Comparison of ENCODE assay signal across 16 cellular contexts in genomic region chr4:17544831-17545234, GRCh38. TPM values are rescaled to one million over a fixed set of nuclear protein-coding genes. Genes with fewer than 3 reads are reported as not detected.
DNase-seq lines count a peak whose midpoint lies in the region; ATAC-seq and TF ChIP-seq lines count a peak whose summit lies in the region.
"Had no signal": no experiment of that assay in that cellular context is flagged by ENCODE, and none has a peak within 500 bp of the region (broad histone marks: within the 10 kb centered on the region; RNA-seq: fewer than 3 reads in every experiment).

No MANE protein-coding gene starts in this region.

- peak; percentile 44 for DNase-seq in Calu3
- peak; percentile 88 for DNase-seq in NCI-H2029 (lab: John Stamatoyannopoulos, UW)
- DNase-seq in lung microvascular endothelial cell (ENCODE audit: low read depth in 2 of 2) = peak; percentile 60 to 85
- DNase-seq in stimulated activated CD4-positive, alpha-beta T cell treated with anti-CD3 and anti-CD28 coated beads, Interleukin-2, amount 100 ng/mL, for 24 hours = no peak
- no peak for DNase-seq in nephron progenitor cell
- DNase-seq in effector CD8-positive, alpha-beta T cell (lab: John Stamatoyannopoulos, UW) = no peak
- DNase-seq: activated gamma-delta T cell, DMS 273 treated with DMSO at 0.1 percent for 48 hours, MM.1S, SIG-M5, spleen, WERI-Rb-1 had no signal

- peak overlapping the region; percentile 83 for H3K27ac ChIP-seq in angular gyrus (ENCODE audit: low read depth, low read length)
- H3K27ac ChIP-seq: parathyroid adenoma, spleen, WERI-Rb-1 had no signal

- H3K36me3 Mint-ChIP-seq in Calu3 (ENCODE audit: insufficient read depth, unreplicated experiment) (peaks cover 11% of the 10 kb centered on the region), nephron progenitor cell (ENCODE audit: low read depth) (no peaks in the 10 kb centered on the region)

- H3K27me3 Mint-ChIP-seq in Calu3 (ENCODE audit: unreplicated experiment) (no peaks in the 10 kb centered on the region), nephron progenitor cell (ENCODE audit: low read depth, poor library complexity) (peaks cover 24% of the 10 kb centered on the region)

- H3K9me3 Mint-ChIP-seq in Calu3 (ENCODE audit: low read depth, unreplicated experiment) (no peaks in the 10 kb centered on the region), nephron progenitor cell (peaks cover 7% of the 10 kb centered on the region)

- no TSS peak for BruUV-seq in Calu3 (replicated peaks; lab: Mats Ljungman, UMichigan)

- TF ChIP-seq CTCF in Calu3 (IDR thresholded peaks at IDR 0.05; ENCODE audit: unreplicated experiment) (no peak), nephron progenitor cell (IDR thresholded peaks at IDR 0.05) (no peak)

- CTCF ChIA-PET in Calu3 (lab: Charles Lee) = interaction anchor here (0.7 kb wide), 1 partner anchor 9 kb away, joined by 4 read pairs; no protein-coding TSS in a partner anchor

- H3K27ac Mint-ChIP-seq in Calu3 (ENCODE audit: unreplicated experiment) (peak overlapping the region; percentile 44), nephron progenitor cell (no peak overlapping the region)

- intact Hi-C loops in Calu3 (cut with micrococcal nuclease; ENCODE audit: unreplicated experiment) = loop anchor here (5.0 to 10.0 kb wide), 2 partner anchors 242 to 1050 kb away; no protein-coding TSS in a partner anchor

- H3K4me1 Mint-ChIP-seq in Calu3 (ENCODE audit: low read depth, unreplicated experiment) = peaks cover 14% of the 10 kb centered on the region
- peaks cover 6% of the 10 kb centered on the region for H3K4me1 Mint-ChIP-seq in nephron progenitor cell

- no peak overlapping the region for H3K4me3 Mint-ChIP-seq in Calu3 (ENCODE audit: low read depth, unreplicated experiment)
- no peak overlapping the region for H3K4me3 Mint-ChIP-seq in nephron progenitor cell

- ATAC-seq in HG03442 (IDR thresholded peaks at IDR 0.05; ENCODE audit: unreplicated experiment) = no peak

RNA-seq across cellular contexts. Expression of gene CLRN2, which starts 29.9 kb away (rescaled TPM):
- not detected in 2 replicates for total RNA-seq in Calu3 (2022)
- not detected in 2 replicates for total RNA-seq in lung microvascular endothelial cell
- total RNA-seq: spleen, subcutaneous adipose tissue had no signal

RNA-seq across cellular contexts. Expression of gene LAP3, which starts 32.2 kb away (rescaled TPM):
- total RNA-seq in Calu3 (2022) = 70.6 and 123 TPM in 2 replicates
- total RNA-seq in lung microvascular endothelial cell = 117 and 174 TPM in 2 replicates

RNA-seq across cellular contexts. Expression of gene QDPR, which starts 32.9 kb away (rescaled TPM):
- total RNA-seq in Calu3 (2022) (24.8 and 25.8 TPM in 2 replicates), lung microvascular endothelial cell (10.5 and 12.7 TPM in 2 replicates)

Comparison
In these comparisons a context has a peak if more than half of its experiments do, and no peak if none do; other contexts are left out.
1. DNase-seq: peak in Calu3 (single experiment), NCI-H2029 (single experiment) and lung microvascular endothelial cell (2 of 2); none in stimulated activated CD4-positive, alpha-beta T cell treated with anti-CD3 and anti-CD28 coated beads, Interleukin-2, amount 100 ng/mL, for 24 hours (0 of 2), nephron progenitor cell (single experiment) and effector CD8-positive, alpha-beta T cell (single experiment).